ENCODE assay signal across 1 cellular context in genomic region chr7:6482307-6482706, GRCh38.
TF ChIP-seq lines count a peak whose summit lies in the region.

No MANE protein-coding gene starts in this region.

TF ChIP-seq in HepG2, 621 proteins besides CTCF, POLR2A, EP300 and RAD21 (continued from another document and continues in another):
- TF ChIP-seq, protein P1, sequence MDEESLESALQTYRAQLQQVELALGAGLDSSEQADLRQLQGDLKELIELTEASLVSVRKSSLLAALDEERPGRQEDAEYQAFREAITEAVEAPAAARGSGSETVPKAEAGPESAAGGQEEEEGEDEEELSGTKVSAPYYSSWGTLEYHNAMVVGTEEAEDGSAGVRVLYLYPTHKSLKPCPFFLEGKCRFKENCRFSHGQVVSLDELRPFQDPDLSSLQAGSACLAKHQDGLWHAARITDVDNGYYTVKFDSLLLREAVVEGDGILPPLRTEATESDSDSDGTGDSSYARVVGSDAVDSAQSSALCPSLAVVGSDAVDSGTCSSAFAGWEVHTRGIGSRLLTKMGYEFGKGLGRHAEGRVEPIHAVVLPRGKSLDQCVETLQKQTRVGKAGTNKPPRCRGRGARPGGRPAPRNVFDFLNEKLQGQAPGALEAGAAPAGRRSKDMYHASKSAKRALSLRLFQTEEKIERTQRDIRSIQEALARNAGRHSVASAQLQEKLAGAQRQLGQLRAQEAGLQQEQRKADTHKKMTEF (CRISPR knock-in tag; IDR thresholded peaks at IDR 0.05) = 0 out of 2 replicates have a peak, but pooled peaks have one; percentile 30
- TF ChIP-seq ZNF331 (CRISPR knock-in tag; IDR thresholded peaks at IDR 0.05) = peak; percentile 42; the same call in 1 of the 2 replicates
- TF ChIP-seq GATAD1 (CRISPR knock-in tag; IDR thresholded peaks at IDR 0.05) = 0 out of 2 replicates have a peak, but pooled peaks have one; percentile 26
- TF ChIP-seq ZNF337 (CRISPR knock-in tag; IDR thresholded peaks at IDR 0.05; ENCODE audit: borderline replicate concordance, low read depth) = no peak
- TF ChIP-seq CEBPG (CRISPR knock-in tag; IDR thresholded peaks at IDR 0.05) = 0 out of 2 replicates have a peak, but pooled peaks have one; percentile 18
- no peak for TF ChIP-seq KLF13 (CRISPR knock-in tag; IDR thresholded peaks at IDR 0.05)
- TF ChIP-seq RARA (CRISPR knock-in tag; IDR thresholded peaks at IDR 0.05) = peak; percentile 77
- peak; percentile 50 for TF ChIP-seq PHF21A (CRISPR knock-in tag; IDR thresholded peaks at IDR 0.05)
- TF ChIP-seq FOXA3 (CRISPR knock-in tag; IDR thresholded peaks at IDR 0.05) = peak; percentile 62
- TF ChIP-seq, protein P2, sequence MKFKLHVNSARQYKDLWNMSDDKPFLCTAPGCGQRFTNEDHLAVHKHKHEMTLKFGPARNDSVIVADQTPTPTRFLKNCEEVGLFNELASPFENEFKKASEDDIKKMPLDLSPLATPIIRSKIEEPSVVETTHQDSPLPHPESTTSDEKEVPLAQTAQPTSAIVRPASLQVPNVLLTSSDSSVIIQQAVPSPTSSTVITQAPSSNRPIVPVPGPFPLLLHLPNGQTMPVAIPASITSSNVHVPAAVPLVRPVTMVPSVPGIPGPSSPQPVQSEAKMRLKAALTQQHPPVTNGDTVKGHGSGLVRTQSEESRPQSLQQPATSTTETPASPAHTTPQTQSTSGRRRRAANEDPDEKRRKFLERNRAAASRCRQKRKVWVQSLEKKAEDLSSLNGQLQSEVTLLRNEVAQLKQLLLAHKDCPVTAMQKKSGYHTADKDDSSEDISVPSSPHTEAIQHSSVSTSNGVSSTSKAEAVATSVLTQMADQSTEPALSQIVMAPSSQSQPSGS (CRISPR knock-in tag; IDR thresholded peaks at IDR 0.05) = peak; percentile 37; the same call in 1 of the 2 replicates
- TF ChIP-seq JUND (CRISPR knock-in tag; IDR thresholded peaks at IDR 0.05) = no peak
- peak; percentile 49; the same call in 1 of the 2 replicates for TF ChIP-seq HDAC2 (CRISPR knock-in tag; IDR thresholded peaks at IDR 0.05)
- TF ChIP-seq STAG1 (CRISPR knock-in tag; IDR thresholded peaks at IDR 0.05) = no peak
- no peak for TF ChIP-seq DMAP1 (CRISPR knock-in tag; IDR thresholded peaks at IDR 0.05)
- TF ChIP-seq, protein P3, sequence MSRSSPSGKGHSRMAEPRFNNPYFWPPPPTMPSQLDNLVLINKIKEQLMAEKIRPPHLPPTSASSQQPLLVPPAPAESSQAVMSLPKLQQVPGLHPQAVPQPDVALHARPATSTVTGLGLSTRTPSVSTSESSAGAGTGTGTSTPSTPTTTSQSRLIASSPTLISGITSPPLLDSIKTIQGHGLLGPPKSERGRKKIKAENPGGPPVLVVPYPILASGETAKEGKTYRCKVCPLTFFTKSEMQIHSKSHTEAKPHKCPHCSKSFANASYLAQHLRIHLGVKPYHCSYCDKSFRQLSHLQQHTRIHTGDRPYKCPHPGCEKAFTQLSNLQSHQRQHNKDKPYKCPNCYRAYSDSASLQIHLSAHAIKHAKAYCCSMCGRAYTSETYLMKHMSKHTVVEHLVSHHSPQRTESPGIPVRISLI (CRISPR knock-in tag; IDR thresholded peaks at IDR 0.05; ENCODE audit: borderline replicate concordance) = 0 out of 2 replicates have a peak, but pooled peaks have one; percentile 21
- peak; percentile 26; the same call in 1 of the 2 replicates for TF ChIP-seq HMG20A (CRISPR knock-in tag; IDR thresholded peaks at IDR 0.05; ENCODE audit: borderline replicate concordance)
- 0 out of 2 replicates have a peak, but pooled peaks have one; percentile 12 for TF ChIP-seq DRAP1 (CRISPR knock-in tag; IDR thresholded peaks at IDR 0.05)
- TF ChIP-seq KDM5A (IDR thresholded peaks at IDR 0.05; ENCODE audit: borderline replicate concordance, low read length) = peak; percentile 29; the same call in 1 of the 2 replicates
- peak; percentile 47; the same call in 1 of the 2 replicates for TF ChIP-seq FOXP4 (CRISPR knock-in tag; IDR thresholded peaks at IDR 0.05)
- TF ChIP-seq ZNF30 (CRISPR knock-in tag; IDR thresholded peaks at IDR 0.05) = no peak
- TF ChIP-seq, protein P4, sequence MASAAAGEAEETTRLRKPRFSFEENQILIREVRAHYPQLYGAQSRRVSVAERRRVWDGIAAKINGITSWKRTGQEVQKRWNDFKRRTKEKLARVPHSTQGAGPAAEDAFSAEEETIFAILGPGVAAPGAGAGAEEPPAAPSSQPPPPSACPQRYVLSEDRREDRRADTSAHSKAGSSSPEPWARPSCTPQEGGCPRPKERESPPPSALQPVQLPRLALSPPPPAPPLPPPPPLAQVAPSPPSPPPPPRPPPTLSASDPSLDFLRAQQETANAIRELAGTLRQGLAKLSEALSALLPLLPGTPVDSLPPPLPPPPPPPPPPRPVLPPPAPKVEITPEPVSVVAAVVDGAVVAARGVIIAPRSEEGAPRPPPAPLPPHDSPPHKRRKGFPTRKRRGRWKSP (CRISPR knock-in tag; IDR thresholded peaks at IDR 0.05) = no peak
- no peak for TF ChIP-seq ZC3H13 (CRISPR knock-in tag; IDR thresholded peaks at IDR 0.05)
- peak; percentile 83 for TF ChIP-seq ELF3 (CRISPR knock-in tag; IDR thresholded peaks at IDR 0.05)
- TF ChIP-seq, protein P5, sequence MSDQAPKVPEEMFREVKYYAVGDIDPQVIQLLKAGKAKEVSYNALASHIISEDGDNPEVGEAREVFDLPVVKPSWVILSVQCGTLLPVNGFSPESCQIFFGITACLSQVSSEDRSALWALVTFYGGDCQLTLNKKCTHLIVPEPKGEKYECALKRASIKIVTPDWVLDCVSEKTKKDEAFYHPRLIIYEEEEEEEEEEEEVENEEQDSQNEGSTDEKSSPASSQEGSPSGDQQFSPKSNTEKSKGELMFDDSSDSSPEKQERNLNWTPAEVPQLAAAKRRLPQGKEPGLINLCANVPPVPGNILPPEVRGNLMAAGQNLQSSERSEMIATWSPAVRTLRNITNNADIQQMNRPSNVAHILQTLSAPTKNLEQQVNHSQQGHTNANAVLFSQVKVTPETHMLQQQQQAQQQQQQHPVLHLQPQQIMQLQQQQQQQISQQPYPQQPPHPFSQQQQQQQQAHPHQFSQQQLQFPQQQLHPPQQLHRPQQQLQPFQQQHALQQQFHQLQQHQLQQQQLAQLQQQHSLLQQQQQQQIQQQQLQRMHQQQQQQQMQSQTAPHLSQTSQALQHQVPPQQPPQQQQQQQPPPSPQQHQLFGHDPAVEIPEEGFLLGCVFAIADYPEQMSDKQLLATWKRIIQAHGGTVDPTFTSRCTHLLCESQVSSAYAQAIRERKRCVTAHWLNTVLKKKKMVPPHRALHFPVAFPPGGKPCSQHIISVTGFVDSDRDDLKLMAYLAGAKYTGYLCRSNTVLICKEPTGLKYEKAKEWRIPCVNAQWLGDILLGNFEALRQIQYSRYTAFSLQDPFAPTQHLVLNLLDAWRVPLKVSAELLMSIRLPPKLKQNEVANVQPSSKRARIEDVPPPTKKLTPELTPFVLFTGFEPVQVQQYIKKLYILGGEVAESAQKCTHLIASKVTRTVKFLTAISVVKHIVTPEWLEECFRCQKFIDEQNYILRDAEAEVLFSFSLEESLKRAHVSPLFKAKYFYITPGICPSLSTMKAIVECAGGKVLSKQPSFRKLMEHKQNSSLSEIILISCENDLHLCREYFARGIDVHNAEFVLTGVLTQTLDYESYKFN (CRISPR knock-in tag; conservative IDR thresholded peaks at IDR 0.05) = peak; percentile 91
- TF ChIP-seq SUZ12 (IDR thresholded peaks at IDR 0.05; ENCODE audit: low read depth, low read length) = no peak
- TF ChIP-seq ZBTB42 (CRISPR knock-in tag; IDR thresholded peaks at IDR 0.05) = no peak
- TF ChIP-seq NR1H2 (CRISPR knock-in tag; IDR thresholded peaks at IDR 0.05; ENCODE audit: borderline replicate concordance, low read depth) = no peak
- TF ChIP-seq, protein P6, sequence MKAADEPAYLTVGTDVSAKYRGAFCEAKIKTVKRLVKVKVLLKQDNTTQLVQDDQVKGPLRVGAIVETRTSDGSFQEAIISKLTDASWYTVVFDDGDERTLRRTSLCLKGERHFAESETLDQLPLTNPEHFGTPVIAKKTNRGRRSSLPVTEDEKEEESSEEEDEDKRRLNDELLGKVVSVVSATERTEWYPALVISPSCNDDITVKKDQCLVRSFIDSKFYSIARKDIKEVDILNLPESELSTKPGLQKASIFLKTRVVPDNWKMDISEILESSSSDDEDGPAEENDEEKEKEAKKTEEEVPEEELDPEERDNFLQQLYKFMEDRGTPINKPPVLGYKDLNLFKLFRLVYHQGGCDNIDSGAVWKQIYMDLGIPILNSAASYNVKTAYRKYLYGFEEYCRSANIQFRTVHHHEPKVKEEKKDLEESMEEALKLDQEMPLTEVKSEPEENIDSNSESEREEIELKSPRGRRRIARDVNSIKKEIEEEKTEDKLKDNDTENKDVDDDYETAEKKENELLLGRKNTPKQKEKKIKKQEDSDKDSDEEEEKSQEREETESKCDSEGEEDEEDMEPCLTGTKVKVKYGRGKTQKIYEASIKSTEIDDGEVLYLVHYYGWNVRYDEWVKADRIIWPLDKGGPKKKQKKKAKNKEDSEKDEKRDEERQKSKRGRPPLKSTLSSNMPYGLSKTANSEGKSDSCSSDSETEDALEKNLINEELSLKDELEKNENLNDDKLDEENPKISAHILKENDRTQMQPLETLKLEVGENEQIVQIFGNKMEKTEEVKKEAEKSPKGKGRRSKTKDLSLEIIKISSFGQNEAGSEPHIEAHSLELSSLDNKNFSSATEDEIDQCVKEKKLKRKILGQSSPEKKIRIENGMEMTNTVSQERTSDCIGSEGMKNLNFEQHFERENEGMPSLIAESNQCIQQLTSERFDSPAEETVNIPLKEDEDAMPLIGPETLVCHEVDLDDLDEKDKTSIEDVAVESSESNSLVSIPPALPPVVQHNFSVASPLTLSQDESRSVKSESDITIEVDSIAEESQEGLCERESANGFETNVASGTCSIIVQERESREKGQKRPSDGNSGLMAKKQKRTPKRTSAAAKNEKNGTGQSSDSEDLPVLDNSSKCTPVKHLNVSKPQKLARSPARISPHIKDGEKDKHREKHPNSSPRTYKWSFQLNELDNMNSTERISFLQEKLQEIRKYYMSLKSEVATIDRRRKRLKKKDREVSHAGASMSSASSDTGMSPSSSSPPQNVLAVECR (CRISPR knock-in tag; IDR thresholded peaks at IDR 0.05; ENCODE audit: borderline replicate concordance) = peak; percentile 61; the same call in 1 of the 2 replicates
- peak; percentile 93 for TF ChIP-seq HNF4G (IDR thresholded peaks at IDR 0.05; ENCODE audit: borderline replicate concordance, low read depth, low read length)
- TF ChIP-seq HNF4G (CRISPR knock-in tag; IDR thresholded peaks at IDR 0.05; ENCODE audit: borderline replicate concordance, low read depth) = peak; percentile 69; the same call in 1 of the 2 replicates
- TF ChIP-seq RXRB (CRISPR knock-in tag; IDR thresholded peaks at IDR 0.05; ENCODE audit: borderline replicate concordance) = peak; percentile 69
- no peak for TF ChIP-seq ZSCAN12 (CRISPR knock-in tag; IDR thresholded peaks at IDR 0.05)
- no peak for TF ChIP-seq ZNF354B (CRISPR knock-in tag; IDR thresholded peaks at IDR 0.05)
- TF ChIP-seq ZNF652 (CRISPR knock-in tag; IDR thresholded peaks at IDR 0.05; ENCODE audit: borderline replicate concordance, low read depth) = peak; percentile 38; the same call in 1 of the 2 replicates
- no peak for TF ChIP-seq GATA4 (IDR thresholded peaks at IDR 0.05; ENCODE audit: borderline replicate concordance, low read depth)
- TF ChIP-seq ZNF296 (CRISPR knock-in tag; conservative IDR thresholded peaks at IDR 0.05) = no peak
- peak; percentile 34; the same call in 1 of the 3 replicates for TF ChIP-seq MXI1 (IDR thresholded peaks at IDR 0.05; ENCODE audit: borderline replicate concordance, low read depth, low read length)
- no peak for TF ChIP-seq ZSCAN29 (CRISPR knock-in tag; conservative IDR thresholded peaks at IDR 0.05)
- TF ChIP-seq RCOR2 (CRISPR knock-in tag; IDR thresholded peaks at IDR 0.05) = peak; percentile 54; the same call in 1 of the 2 replicates
- peak; percentile 99 for TF ChIP-seq ZBTB3 (CRISPR knock-in tag; IDR thresholded peaks at IDR 0.05; ENCODE audit: borderline replicate concordance, low read depth)
- TF ChIP-seq ZNF878 (CRISPR knock-in tag; IDR thresholded peaks at IDR 0.05) = no peak
- TF ChIP-seq ZNF512 (CRISPR knock-in tag; IDR thresholded peaks at IDR 0.05) = no peak
- peak; percentile 56; the same call in 1 of the 2 replicates for TF ChIP-seq PITX1 (CRISPR knock-in tag; IDR thresholded peaks at IDR 0.05)
- TF ChIP-seq MIER2 (CRISPR knock-in tag; IDR thresholded peaks at IDR 0.05) = peak; percentile 27; the same call in 1 of the 2 replicates
- no peak for TF ChIP-seq ZNF530 (CRISPR knock-in tag; IDR thresholded peaks at IDR 0.05; ENCODE audit: low read depth)
- peak; percentile 88 for TF ChIP-seq SAP130 (CRISPR knock-in tag; IDR thresholded peaks at IDR 0.05; ENCODE audit: low read depth)
- no peak for TF ChIP-seq TAF15 (IDR thresholded peaks at IDR 0.05; ENCODE audit: low read depth, low read length, poor library complexity, severe bottlenecking)
- 0 out of 2 replicates have a peak, but pooled peaks have one; percentile 54 for TF ChIP-seq ZNF558 (CRISPR knock-in tag; IDR thresholded peaks at IDR 0.05; ENCODE audit: borderline replicate concordance)
- no peak for TF ChIP-seq RORA (CRISPR knock-in tag; IDR thresholded peaks at IDR 0.05)
- no peak for TF ChIP-seq AKAP8 (CRISPR knock-in tag; IDR thresholded peaks at IDR 0.05)
- no peak for TF ChIP-seq NFE2L2 (IDR thresholded peaks at IDR 0.05; ENCODE audit: low read length)
- peak; percentile 65 for TF ChIP-seq PPARG (CRISPR knock-in tag; conservative IDR thresholded peaks at IDR 0.05)
- peak; percentile 24; the same call in 1 of the 2 replicates for TF ChIP-seq SOX5 (CRISPR knock-in tag; IDR thresholded peaks at IDR 0.05; ENCODE audit: borderline replicate concordance)
